In genomic region chr4:55866290-55866907, GRCh38 we compare ENCODE assay signal across 8 cellular contexts. TPM values are rescaled to one million over a fixed set of nuclear protein-coding genes. Genes with fewer than 3 reads are reported as not detected.
DNase-seq lines count a peak whose midpoint lies in the region; ATAC-seq and TF ChIP-seq lines count a peak whose summit lies in the region.

No MANE protein-coding gene starts in this region.

- H3K36me3 ChIP-seq in Peyer's patch = peaks cover 0 to 60% (median 7%) of the 10 kb centered on the region in 3 donors

- TF ChIP-seq CTCF in Peyer's patch (IDR thresholded peaks at IDR 0.05) (no peak), dorsolateral prefrontal cortex (IDR thresholded peaks at IDR 0.05 in 54 of 56, conservative IDR thresholded peaks at IDR 0.05 in 2 of 56; ENCODE audit: low read depth in 1 of 56, partially characterized antibody in 56 of 56) (no peak)

- TF ChIP-seq POLR2A in Peyer's patch (IDR thresholded peaks at IDR 0.05) = no peak

- H3K27ac ChIP-seq in Peyer's patch (peak overlapping the region in 2 of 4 donors; percentile 15 to 59), dorsolateral prefrontal cortex (peak overlapping the region in 6 of 59 donors; percentile 1 to 47 (median 16))

- H3K9me3 ChIP-seq in Peyer's patch = no peaks in the 10 kb centered on the region

- intact Hi-C loops in sciatic nerve (cut with DNase I) (no loop called here), dorsolateral prefrontal cortex (cut with DNase I) (loop anchor here in 1 of 2 donors (10.0 kb wide), 1 partner anchor 462 kb away; no protein-coding TSS in a partner anchor)

- in situ Hi-C loops in ACHN (cut with HindIII; ENCODE audit: low pct_ligation_motif_present, low pct_unique_long_range_greater_than_20kb, low sequenced_read_pairs) = no loop called here

- H3K4me3 ChIP-seq in Peyer's patch (no peak overlapping the region), dorsolateral prefrontal cortex (no peak overlapping the region)

- peak; percentile 82 for DNase-seq in ACHN
- DNase-seq in fibroblast of gingiva (ENCODE audit: low read depth) = peak; percentile 88
- no peak for DNase-seq in sciatic nerve (ENCODE audit: low spot score)
- DNase-seq in Peyer's patch = no peak
- no peak for DNase-seq in dorsolateral prefrontal cortex

- ATAC-seq in GM18868 (IDR thresholded peaks at IDR 0.05; ENCODE audit: unreplicated experiment) = peak; percentile 90
- ATAC-seq in HG03103 (IDR thresholded peaks at IDR 0.05; ENCODE audit: low read depth, unreplicated experiment) = peak; percentile 84
- ATAC-seq in SK-N-SH treated with all-trans-retinoic acid at 6 μM for 48 hours = peak; percentile 97
- peak; percentile 85 for ATAC-seq in sciatic nerve

- H3K4me1 ChIP-seq in Peyer's patch = no peaks in the 10 kb centered on the region

- H3K27me3 ChIP-seq in Peyer's patch (no peaks in the 10 kb centered on the region), dorsolateral prefrontal cortex (no peaks in the 10 kb centered on the region)

TF ChIP-seq in SK-N-SH treated with all-trans-retinoic acid at 6 μM for 48 hours, 23 proteins besides CTCF, POLR2A, EP300 and RAD21:
- TF ChIP-seq ZFP30 (CRISPR knock-in tag; IDR thresholded peaks at IDR 0.05) (no peak), ISL1 (CRISPR knock-in tag; IDR thresholded peaks at IDR 0.05) (no peak), ZNF8 (CRISPR knock-in tag; IDR thresholded peaks at IDR 0.05) (no peak), ESRRG (CRISPR knock-in tag; IDR thresholded peaks at IDR 0.05) (no peak), ZNF70 (CRISPR knock-in tag; IDR thresholded peaks at IDR 0.05) (no peak), ZC3H10 (CRISPR knock-in tag; IDR thresholded peaks at IDR 0.05) (no peak), GLIS3 (CRISPR knock-in tag; IDR thresholded peaks at IDR 0.05) (no peak), OSR1 (CRISPR knock-in tag; IDR thresholded peaks at IDR 0.05) (no peak), CREB5 (CRISPR knock-in tag; IDR thresholded peaks at IDR 0.05; ENCODE audit: low read depth) (no peak), CSRNP3 (CRISPR knock-in tag; IDR thresholded peaks at IDR 0.05) (no peak), TOX (CRISPR knock-in tag; IDR thresholded peaks at IDR 0.05; ENCODE audit: borderline replicate concordance) (no peak), ZFP3 (CRISPR knock-in tag; IDR thresholded peaks at IDR 0.05) (no peak), TCF4 (CRISPR knock-in tag; IDR thresholded peaks at IDR 0.05; ENCODE audit: borderline replicate concordance) (no peak)

RNA-seq across cellular contexts. Expression of gene EXOC1, which starts 13.0 kb away (rescaled TPM):
- total RNA-seq in sciatic nerve (51.0 TPM), Peyer's patch (10 to 100 TPM; 33.9 to 57.8 (median 44.7) TPM), dorsolateral prefrontal cortex (10 to 100 TPM; 22.0 to 65.5 (median 49.2) TPM)

RNA-seq across cellular contexts. Expression of gene EXOC1L, which starts 46.8 kb away (rescaled TPM):
- not detected for total RNA-seq in sciatic nerve
- total RNA-seq in Peyer's patch = not detected
- under 1 TPM in 3 of 120 experiments, not detected in 117; 0.47 to 0.61 (median 0.55) TPM for total RNA-seq in dorsolateral prefrontal cortex

Comparison
In these comparisons a context has a peak if more than half of its experiments do, and no peak if none do; other contexts are left out.
1. DNase-seq: peak in ACHN (single experiment) and fibroblast of gingiva (single experiment); none in sciatic nerve (single experiment), Peyer's patch (0 of 3) and dorsolateral prefrontal cortex (0 of 10).
2. Peak in every context shown above with its lines, with median percentiles within 50 percentile points of each other: ATAC-seq.